Comparison of ENCODE assay signal across 1 cellular context in the genomic region with DNA sequence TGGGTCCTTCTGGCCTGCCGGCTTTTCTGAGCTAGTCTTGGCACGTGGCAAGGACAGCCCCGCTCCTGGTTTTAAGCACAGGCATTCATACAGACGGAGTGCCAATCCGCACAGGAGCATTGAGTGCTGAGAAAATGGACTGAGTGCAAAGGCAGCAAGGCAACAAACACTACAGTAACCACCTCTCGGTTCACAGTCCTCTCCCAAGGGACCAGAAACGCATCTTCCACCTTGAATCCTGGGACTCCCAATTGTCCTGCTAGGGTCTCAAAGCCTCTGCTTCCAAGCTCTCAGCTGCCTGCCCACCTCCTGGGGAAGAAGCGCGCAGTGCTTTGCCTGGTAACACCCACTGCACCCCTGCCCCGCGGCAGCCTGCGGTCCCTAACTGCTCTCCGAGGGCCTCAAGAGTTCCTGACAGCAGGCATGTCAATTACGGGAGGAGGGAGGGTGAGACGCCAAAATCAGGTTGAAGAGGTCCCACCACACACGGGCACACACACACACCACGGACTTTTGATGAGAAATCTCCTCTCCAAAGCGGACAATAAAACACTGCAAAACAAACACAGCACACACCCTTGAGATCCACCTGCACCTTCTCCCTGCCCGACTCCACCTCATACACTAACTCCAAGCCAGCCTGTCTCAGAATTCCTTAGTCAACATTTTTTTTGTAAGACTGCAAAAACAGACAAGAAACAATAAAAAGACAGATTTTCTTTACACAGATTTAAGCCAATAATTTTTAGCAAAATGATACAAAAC.
TF ChIP-seq lines count a peak whose summit lies in the region.

No MANE protein-coding gene starts in this region.

TF ChIP-seq in HepG2, 621 proteins besides CTCF, POLR2A, EP300 and RAD21 (continues in another document):
- TF ChIP-seq ZNF75D (CRISPR knock-in tag; IDR thresholded peaks at IDR 0.05; ENCODE audit: borderline replicate concordance): 0 out of 2 replicates have a peak, but pooled peaks have one; percentile 42
- TF ChIP-seq MYNN (CRISPR knock-in tag; IDR thresholded peaks at IDR 0.05; ENCODE audit: low read depth): no peak; the same call in 1 of the 2 replicates
- TF ChIP-seq MAFK (conservative IDR thresholded peaks at IDR 0.05 in 1 of 2, IDR thresholded peaks at IDR 0.05 in 1 of 2; ENCODE audit: low read length in 2 of 2): peak; percentile 85 to 86
- 0 out of 2 replicates have a peak, but pooled peaks have one; percentile 16 for TF ChIP-seq ZNF709 (CRISPR knock-in tag; IDR thresholded peaks at IDR 0.05)
- TF ChIP-seq, protein P1, sequence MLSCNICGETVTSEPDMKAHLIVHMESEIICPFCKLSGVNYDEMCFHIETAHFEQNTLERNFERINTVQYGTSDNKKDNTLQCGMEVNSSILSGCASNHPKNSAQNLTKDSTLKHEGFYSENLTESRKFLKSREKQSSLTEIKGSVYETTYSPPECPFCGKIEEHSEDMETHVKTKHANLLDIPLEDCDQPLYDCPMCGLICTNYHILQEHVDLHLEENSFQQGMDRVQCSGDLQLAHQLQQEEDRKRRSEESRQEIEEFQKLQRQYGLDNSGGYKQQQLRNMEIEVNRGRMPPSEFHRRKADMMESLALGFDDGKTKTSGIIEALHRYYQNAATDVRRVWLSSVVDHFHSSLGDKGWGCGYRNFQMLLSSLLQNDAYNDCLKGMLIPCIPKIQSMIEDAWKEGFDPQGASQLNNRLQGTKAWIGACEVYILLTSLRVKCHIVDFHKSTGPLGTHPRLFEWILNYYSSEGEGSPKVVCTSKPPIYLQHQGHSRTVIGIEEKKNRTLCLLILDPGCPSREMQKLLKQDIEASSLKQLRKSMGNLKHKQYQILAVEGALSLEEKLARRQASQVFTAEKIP (CRISPR knock-in tag; IDR thresholded peaks at IDR 0.05; ENCODE audit: borderline replicate concordance): no peak
- no peak for TF ChIP-seq HNRNPLL (IDR thresholded peaks at IDR 0.05; ENCODE audit: low read depth, low read length, poor library complexity, severe bottlenecking)
- 0 out of 2 replicates have a peak, but pooled peaks have one; percentile 6 for TF ChIP-seq ZNF556 (CRISPR knock-in tag; IDR thresholded peaks at IDR 0.05; ENCODE audit: borderline replicate concordance)
- TF ChIP-seq ZNF790 (CRISPR knock-in tag; IDR thresholded peaks at IDR 0.05; ENCODE audit: borderline replicate concordance): no peak
- TF ChIP-seq PCBP1 (IDR thresholded peaks at IDR 0.05; ENCODE audit: borderline replicate concordance, low read depth, low read length): 0 out of 2 replicates have a peak, but pooled peaks have one; percentile 13
- 0 out of 2 replicates have a peak, but pooled peaks have one; percentile 3 for TF ChIP-seq RARA (CRISPR knock-in tag; IDR thresholded peaks at IDR 0.05)
- TF ChIP-seq ZNF83 (CRISPR knock-in tag; IDR thresholded peaks at IDR 0.05; ENCODE audit: borderline replicate concordance): 0 out of 2 replicates have a peak, but pooled peaks have one; percentile 43
- TF ChIP-seq, protein P2, sequence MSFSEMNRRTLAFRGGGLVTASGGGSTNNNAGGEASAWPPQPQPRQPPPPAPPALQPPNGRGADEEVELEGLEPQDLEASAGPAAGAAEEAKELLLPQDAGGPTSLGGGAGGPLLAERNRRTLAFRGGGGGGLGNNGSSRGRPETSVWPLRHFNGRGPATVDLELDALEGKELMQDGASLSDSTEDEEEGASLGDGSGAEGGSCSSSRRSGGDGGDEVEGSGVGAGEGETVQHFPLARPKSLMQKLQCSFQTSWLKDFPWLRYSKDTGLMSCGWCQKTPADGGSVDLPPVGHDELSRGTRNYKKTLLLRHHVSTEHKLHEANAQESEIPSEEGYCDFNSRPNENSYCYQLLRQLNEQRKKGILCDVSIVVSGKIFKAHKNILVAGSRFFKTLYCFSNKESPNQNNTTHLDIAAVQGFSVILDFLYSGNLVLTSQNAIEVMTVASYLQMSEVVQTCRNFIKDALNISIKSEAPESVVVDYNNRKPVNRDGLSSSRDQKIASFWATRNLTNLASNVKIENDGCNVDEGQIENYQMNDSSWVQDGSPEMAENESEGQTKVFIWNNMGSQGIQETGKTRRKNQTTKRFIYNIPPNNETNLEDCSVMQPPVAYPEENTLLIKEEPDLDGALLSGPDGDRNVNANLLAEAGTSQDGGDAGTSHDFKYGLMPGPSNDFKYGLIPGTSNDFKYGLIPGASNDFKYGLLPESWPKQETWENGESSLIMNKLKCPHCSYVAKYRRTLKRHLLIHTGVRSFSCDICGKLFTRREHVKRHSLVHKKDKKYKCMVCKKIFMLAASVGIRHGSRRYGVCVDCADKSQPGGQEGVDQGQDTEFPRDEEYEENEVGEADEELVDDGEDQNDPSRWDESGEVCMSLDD (CRISPR knock-in tag; IDR thresholded peaks at IDR 0.05; ENCODE audit: borderline replicate concordance): no peak
- TF ChIP-seq, protein P3, sequence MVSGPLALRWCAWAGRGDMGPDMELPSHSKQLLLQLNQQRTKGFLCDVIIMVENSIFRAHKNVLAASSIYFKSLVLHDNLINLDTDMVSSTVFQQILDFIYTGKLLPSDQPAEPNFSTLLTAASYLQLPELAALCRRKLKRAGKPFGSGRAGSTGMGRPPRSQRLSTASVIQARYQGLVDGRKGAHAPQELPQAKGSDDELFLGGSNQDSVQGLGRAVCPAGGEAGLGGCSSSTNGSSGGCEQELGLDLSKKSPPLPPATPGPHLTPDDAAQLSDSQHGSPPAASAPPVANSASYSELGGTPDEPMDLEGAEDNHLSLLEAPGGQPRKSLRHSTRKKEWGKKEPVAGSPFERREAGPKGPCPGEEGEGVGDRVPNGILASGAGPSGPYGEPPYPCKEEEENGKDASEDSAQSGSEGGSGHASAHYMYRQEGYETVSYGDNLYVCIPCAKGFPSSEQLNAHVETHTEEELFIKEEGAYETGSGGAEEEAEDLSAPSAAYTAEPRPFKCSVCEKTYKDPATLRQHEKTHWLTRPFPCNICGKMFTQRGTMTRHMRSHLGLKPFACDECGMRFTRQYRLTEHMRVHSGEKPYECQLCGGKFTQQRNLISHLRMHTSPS (CRISPR knock-in tag; IDR thresholded peaks at IDR 0.05; ENCODE audit: low read depth): no peak
- no peak for TF ChIP-seq SPEN (CRISPR knock-in tag; IDR thresholded peaks at IDR 0.05; ENCODE audit: low read depth)
- TF ChIP-seq NONO (IDR thresholded peaks at IDR 0.05): no peak
- peak; percentile 53; the same call in 1 of the 2 replicates for TF ChIP-seq NONO (CRISPR knock-in tag; conservative IDR thresholded peaks at IDR 0.05)
- TF ChIP-seq CHD2 (IDR thresholded peaks at IDR 0.05; ENCODE audit: low read depth, low read length): peak; percentile 47; the same call in 1 of the 2 replicates
- no peak for TF ChIP-seq CBX5 (CRISPR knock-in tag; IDR thresholded peaks at IDR 0.05; ENCODE audit: borderline replicate concordance)
- TF ChIP-seq TARDBP (CRISPR knock-in tag; IDR thresholded peaks at IDR 0.05): 0 out of 2 replicates have a peak, but pooled peaks have one; percentile 56
- TF ChIP-seq, protein P4, sequence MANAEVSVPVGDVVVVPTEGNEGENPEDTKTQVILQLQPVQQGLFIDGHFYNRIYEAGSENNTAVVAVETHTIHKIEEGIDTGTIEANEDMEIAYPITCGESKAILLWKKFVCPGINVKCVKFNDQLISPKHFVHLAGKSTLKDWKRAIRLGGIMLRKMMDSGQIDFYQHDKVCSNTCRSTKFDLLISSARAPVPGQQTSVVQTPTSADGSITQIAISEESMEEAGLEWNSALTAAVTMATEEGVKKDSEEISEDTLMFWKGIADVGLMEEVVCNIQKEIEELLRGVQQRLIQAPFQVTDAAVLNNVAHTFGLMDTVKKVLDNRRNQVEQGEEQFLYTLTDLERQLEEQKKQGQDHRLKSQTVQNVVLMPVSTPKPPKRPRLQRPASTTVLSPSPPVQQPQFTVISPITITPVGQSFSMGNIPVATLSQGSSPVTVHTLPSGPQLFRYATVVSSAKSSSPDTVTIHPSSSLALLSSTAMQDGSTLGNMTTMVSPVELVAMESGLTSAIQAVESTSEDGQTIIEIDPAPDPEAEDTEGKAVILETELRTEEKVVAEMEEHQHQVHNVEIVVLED (CRISPR knock-in tag; IDR thresholded peaks at IDR 0.05; ENCODE audit: borderline replicate concordance): peak; percentile 25; the same call in 1 of the 2 replicates
- TF ChIP-seq, protein P5, sequence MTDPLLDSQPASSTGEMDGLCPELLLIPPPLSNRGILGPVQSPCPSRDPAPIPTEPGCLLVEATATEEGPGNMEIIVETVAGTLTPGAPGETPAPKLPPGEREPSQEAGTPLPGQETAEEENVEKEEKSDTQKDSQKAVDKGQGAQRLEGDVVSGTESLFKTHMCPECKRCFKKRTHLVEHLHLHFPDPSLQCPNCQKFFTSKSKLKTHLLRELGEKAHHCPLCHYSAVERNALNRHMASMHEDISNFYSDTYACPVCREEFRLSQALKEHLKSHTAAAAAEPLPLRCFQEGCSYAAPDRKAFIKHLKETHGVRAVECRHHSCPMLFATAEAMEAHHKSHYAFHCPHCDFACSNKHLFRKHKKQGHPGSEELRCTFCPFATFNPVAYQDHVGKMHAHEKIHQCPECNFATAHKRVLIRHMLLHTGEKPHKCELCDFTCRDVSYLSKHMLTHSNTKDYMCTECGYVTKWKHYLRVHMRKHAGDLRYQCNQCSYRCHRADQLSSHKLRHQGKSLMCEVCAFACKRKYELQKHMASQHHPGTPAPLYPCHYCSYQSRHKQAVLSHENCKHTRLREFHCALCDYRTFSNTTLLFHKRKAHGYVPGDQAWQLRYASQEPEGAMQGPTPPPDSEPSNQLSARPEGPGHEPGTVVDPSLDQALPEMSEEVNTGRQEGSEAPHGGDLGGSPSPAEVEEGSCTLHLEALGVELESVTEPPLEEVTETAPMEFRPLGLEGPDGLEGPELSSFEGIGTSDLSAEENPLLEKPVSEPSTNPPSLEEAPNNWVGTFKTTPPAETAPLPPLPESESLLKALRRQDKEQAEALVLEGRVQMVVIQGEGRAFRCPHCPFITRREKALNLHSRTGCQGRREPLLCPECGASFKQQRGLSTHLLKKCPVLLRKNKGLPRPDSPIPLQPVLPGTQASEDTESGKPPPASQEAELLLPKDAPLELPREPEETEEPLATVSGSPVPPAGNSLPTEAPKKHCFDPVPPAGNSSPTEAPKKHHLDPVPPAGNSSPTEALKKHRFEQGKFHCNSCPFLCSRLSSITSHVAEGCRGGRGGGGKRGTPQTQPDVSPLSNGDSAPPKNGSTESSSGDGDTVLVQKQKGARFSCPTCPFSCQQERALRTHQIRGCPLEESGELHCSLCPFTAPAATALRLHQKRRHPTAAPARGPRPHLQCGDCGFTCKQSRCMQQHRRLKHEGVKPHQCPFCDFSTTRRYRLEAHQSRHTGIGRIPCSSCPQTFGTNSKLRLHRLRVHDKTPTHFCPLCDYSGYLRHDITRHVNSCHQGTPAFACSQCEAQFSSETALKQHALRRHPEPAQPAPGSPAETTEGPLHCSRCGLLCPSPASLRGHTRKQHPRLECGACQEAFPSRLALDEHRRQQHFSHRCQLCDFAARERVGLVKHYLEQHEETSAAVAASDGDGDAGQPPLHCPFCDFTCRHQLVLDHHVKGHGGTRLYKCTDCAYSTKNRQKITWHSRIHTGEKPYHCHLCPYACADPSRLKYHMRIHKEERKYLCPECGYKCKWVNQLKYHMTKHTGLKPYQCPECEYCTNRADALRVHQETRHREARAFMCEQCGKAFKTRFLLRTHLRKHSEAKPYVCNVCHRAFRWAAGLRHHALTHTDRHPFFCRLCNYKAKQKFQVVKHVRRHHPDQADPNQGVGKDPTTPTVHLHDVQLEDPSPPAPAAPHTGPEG (CRISPR knock-in tag; IDR thresholded peaks at IDR 0.05): no peak
- TF ChIP-seq YEATS2 (CRISPR knock-in tag; IDR thresholded peaks at IDR 0.05; ENCODE audit: borderline replicate concordance): 0 out of 2 replicates have a peak, but pooled peaks have one; percentile 23
- TF ChIP-seq ATF7-NPFF (CRISPR knock-in tag; IDR thresholded peaks at IDR 0.05; ENCODE audit: low read depth): no peak
- TF ChIP-seq NCOA5 (CRISPR knock-in tag; IDR thresholded peaks at IDR 0.05): no peak
- peak; percentile 70; the same call in 1 of the 2 replicates for TF ChIP-seq ZNF572 (CRISPR knock-in tag; IDR thresholded peaks at IDR 0.05)
- TF ChIP-seq, protein P6, sequence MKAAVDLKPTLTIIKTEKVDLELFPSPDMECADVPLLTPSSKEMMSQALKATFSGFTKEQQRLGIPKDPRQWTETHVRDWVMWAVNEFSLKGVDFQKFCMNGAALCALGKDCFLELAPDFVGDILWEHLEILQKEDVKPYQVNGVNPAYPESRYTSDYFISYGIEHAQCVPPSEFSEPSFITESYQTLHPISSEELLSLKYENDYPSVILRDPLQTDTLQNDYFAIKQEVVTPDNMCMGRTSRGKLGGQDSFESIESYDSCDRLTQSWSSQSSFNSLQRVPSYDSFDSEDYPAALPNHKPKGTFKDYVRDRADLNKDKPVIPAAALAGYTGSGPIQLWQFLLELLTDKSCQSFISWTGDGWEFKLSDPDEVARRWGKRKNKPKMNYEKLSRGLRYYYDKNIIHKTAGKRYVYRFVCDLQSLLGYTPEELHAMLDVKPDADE (CRISPR knock-in tag; IDR thresholded peaks at IDR 0.05): 0 out of 2 replicates have a peak, but pooled peaks have one; percentile 14
- TF ChIP-seq, protein P7, sequence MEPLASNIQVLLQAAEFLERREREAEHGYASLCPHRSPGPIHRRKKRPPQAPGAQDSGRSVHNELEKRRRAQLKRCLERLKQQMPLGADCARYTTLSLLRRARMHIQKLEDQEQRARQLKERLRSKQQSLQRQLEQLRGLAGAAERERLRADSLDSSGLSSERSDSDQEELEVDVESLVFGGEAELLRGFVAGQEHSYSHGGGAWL (CRISPR knock-in tag; IDR thresholded peaks at IDR 0.05): peak; percentile 13; the same call in 1 of the 2 replicates
- 0 out of 2 replicates have a peak, but pooled peaks have one; percentile 23 for TF ChIP-seq ZNF329 (CRISPR knock-in tag; IDR thresholded peaks at IDR 0.05; ENCODE audit: low read depth)
- TF ChIP-seq DNMT3B (CRISPR knock-in tag; conservative IDR thresholded peaks at IDR 0.05): 0 out of 2 replicates have a peak, but pooled peaks have one; percentile 45
- TF ChIP-seq ZNF746 (CRISPR knock-in tag; IDR thresholded peaks at IDR 0.05): peak; percentile 45
- TF ChIP-seq NFYB (CRISPR knock-in tag; IDR thresholded peaks at IDR 0.05): no peak
